Comparison of ENCODE assay signal across 1 cellular context in genomic region chr3:179323197-179323901, GRCh38.
TF ChIP-seq lines count a peak whose summit lies in the region.

No MANE protein-coding gene starts in this region.

TF ChIP-seq in K562, 482 proteins besides CTCF, POLR2A, EP300 and RAD21 (continued from another document and continues in another):
- peak; percentile 97 for TF ChIP-seq CHD1 (IDR thresholded peaks at IDR 0.05; ENCODE audit: low read length)
- no peak for TF ChIP-seq FOXM1 (IDR thresholded peaks at IDR 0.05; ENCODE audit: low read depth)
- TF ChIP-seq FOXM1 (CRISPR knock-in tag; IDR thresholded peaks at IDR 0.05; ENCODE audit: low read depth), result no peak
- no peak for TF ChIP-seq ZNF23 (CRISPR knock-in tag; IDR thresholded peaks at IDR 0.05)
- TF ChIP-seq FOXJ2 (tag; IDR thresholded peaks at IDR 0.05), result no peak
- TF ChIP-seq STAT6 (CRISPR knock-in tag; IDR thresholded peaks at IDR 0.05), result 0 out of 2 replicates have a peak, but pooled peaks have one; percentile 37
- no peak for TF ChIP-seq ZNF324 (CRISPR knock-in tag; IDR thresholded peaks at IDR 0.05)
- no peak for TF ChIP-seq ZNF57 (CRISPR knock-in tag; IDR thresholded peaks at IDR 0.05)
- TF ChIP-seq PRDM10 (IDR thresholded peaks at IDR 0.05; ENCODE audit: partially characterized antibody), result peak; percentile 78
- no peak for TF ChIP-seq EZH2 (IDR thresholded peaks at IDR 0.05; ENCODE audit: borderline replicate concordance, low read depth, low read length)
- 0 out of 4 replicates have a peak, but pooled peaks of 1 of the 2 experiments have one; percentile 26 for TF ChIP-seq TRIM24 (IDR thresholded peaks at IDR 0.05)
- TF ChIP-seq CXXC5 (CRISPR knock-in tag; IDR thresholded peaks at IDR 0.05), result no peak; the same call in 1 of the 2 replicates
- no peak for TF ChIP-seq ETS2 (tag; IDR thresholded peaks at IDR 0.05; ENCODE audit: borderline replicate concordance, poor library complexity, severe bottlenecking)
- TF ChIP-seq ZBTB43 (CRISPR knock-in tag; IDR thresholded peaks at IDR 0.05), result 0 out of 2 replicates have a peak, but pooled peaks have one; percentile 84
- no peak for TF ChIP-seq SRSF9 (IDR thresholded peaks at IDR 0.05; ENCODE audit: borderline replicate concordance, low read depth, low read length)
- peak; percentile 44; the same call in 1 of the 2 replicates for TF ChIP-seq ZNF143 (CRISPR knock-in tag; IDR thresholded peaks at IDR 0.05)
- TF ChIP-seq TGIF2 (CRISPR knock-in tag; IDR thresholded peaks at IDR 0.05), result 0 out of 2 replicates have a peak, but pooled peaks have one; percentile 73
- peak; percentile 31; the same call in 1 of the 2 replicates for TF ChIP-seq FOSL1 (tag; conservative IDR thresholded peaks at IDR 0.05)
- TF ChIP-seq TCF7 (IDR thresholded peaks at IDR 0.05; ENCODE audit: borderline replicate concordance), result no peak
- no peak for TF ChIP-seq SETDB1 (IDR thresholded peaks at IDR 0.05; ENCODE audit: low read length)
- TF ChIP-seq CEBPG (CRISPR knock-in tag; IDR thresholded peaks at IDR 0.05), result 0 out of 2 replicates have a peak, but pooled peaks have one; percentile 42
- no peak for TF ChIP-seq CEBPG (tag; conservative IDR thresholded peaks at IDR 0.05 in 1 of 2, IDR thresholded peaks at IDR 0.05 in 1 of 2)
- TF ChIP-seq MAX (CRISPR knock-in tag; IDR thresholded peaks at IDR 0.05), result peak; percentile 61
- peak; percentile 46 for TF ChIP-seq HNRNPLL (IDR thresholded peaks at IDR 0.05; ENCODE audit: low read depth, low read length, poor library complexity, severe bottlenecking)
- peak; percentile 50 for TF ChIP-seq TBP (optimal IDR thresholded peaks at IDR 0.05; ENCODE audit: low read depth, low read length)
- no peak for TF ChIP-seq CREBBP (IDR thresholded peaks at IDR 0.05; ENCODE audit: low read depth, low read length)
- no peak for TF ChIP-seq CCNT2 (IDR thresholded peaks at IDR 0.05; ENCODE audit: borderline replicate concordance, extremely low read depth, insufficient read length, low read depth, low read length)
- TF ChIP-seq ETV6 (IDR thresholded peaks at IDR 0.05; ENCODE audit: borderline replicate concordance in 1 of 2, low read depth in 2 of 2, low read length in 1 of 2), result no peak
- TF ChIP-seq ETV6 (CRISPR knock-in tag; IDR thresholded peaks at IDR 0.05; ENCODE audit: borderline replicate concordance), result no peak
- TF ChIP-seq POLR2AphosphoS2 (IDR thresholded peaks at IDR 0.05; ENCODE audit: low read length), result no peak
- no peak for TF ChIP-seq ZC3H8 (IDR thresholded peaks at IDR 0.05)
- TF ChIP-seq HINFP (tag; conservative IDR thresholded peaks at IDR 0.05; ENCODE audit: low read depth), result no peak
- TF ChIP-seq SRSF3 (IDR thresholded peaks at IDR 0.05; ENCODE audit: insufficient read depth, low read length), result 0 out of 2 replicates have a peak, but pooled peaks have one; percentile 51
- peak; percentile 88 for TF ChIP-seq RBFOX2 (IDR thresholded peaks at IDR 0.05; ENCODE audit: low read depth, low read length)
- TF ChIP-seq PHB (CRISPR knock-in tag; IDR thresholded peaks at IDR 0.05), result no peak
- no peak for TF ChIP-seq SP2 (IDR thresholded peaks at IDR 0.05; ENCODE audit: extremely low read depth, low read depth, low read length, poor library complexity, severe bottlenecking)
- peak; percentile 49; the same call in 1 of the 2 replicates for TF ChIP-seq MGA (IDR thresholded peaks at IDR 0.05)
- TF ChIP-seq MTA3 (IDR thresholded peaks at IDR 0.05; ENCODE audit: borderline replicate concordance), result peak; percentile 50; the same call in 1 of the 2 replicates
- TF ChIP-seq EP400 (IDR thresholded peaks at IDR 0.05), result peak; percentile 51
- peak; percentile 21 for TF ChIP-seq PCBP1 (IDR thresholded peaks at IDR 0.05; ENCODE audit: low read depth, low read length, poor library complexity, severe bottlenecking)
- TF ChIP-seq ZNF384 (IDR thresholded peaks at IDR 0.05; ENCODE audit: low read depth, low read length), result no peak
